8 cellular contexts compared by ENCODE assay signal in genomic region chr1:151006331-151007052, GRCh38. TPM values are rescaled to one million over a fixed set of nuclear protein-coding genes. Genes with fewer than 3 reads are reported as not detected.
DNase-seq lines count a peak whose midpoint lies in the region; ATAC-seq and TF ChIP-seq lines count a peak whose summit lies in the region.

Gene MINDY1, minus strand, starts transcription at chr1:151006902. Its CDS starts 4,285 bp downstream, at chr1:151002617.

- peaks cover 13% of the 10 kb centered on the region for H3K36me3 Mint-ChIP-seq in activated CD4-positive, alpha-beta T cell treated with anti-CD3 and anti-CD28 coated beads, Interleukin-2, amount 10 ng/mL, durations not matched to agents 7 days and 5 days (ENCODE audit: low read depth)

- ATAC-seq in HG03066 (IDR thresholded peaks at IDR 0.05; ENCODE audit: low read depth, unreplicated experiment) (peak; percentile 46), GM21529 (IDR thresholded peaks at IDR 0.05; ENCODE audit: unreplicated experiment) (no peak)

- H3K4me3 ChIP-seq in epithelial cell of proximal tubule (ENCODE audit: low read depth, low read length), result peak within 1 kb of the TSS; percentile 88

- no peaks in the 10 kb centered on the region for H3K27me3 Mint-ChIP-seq in activated CD4-positive, alpha-beta T cell treated with anti-CD3 and anti-CD28 coated beads, Interleukin-2, amount 10 ng/mL, durations not matched to agents 7 days and 5 days

- peak within 1 kb of the TSS; percentile 94 for H3K27ac Mint-ChIP-seq in activated CD4-positive, alpha-beta T cell treated with anti-CD3 and anti-CD28 coated beads, Interleukin-2, amount 10 ng/mL, durations not matched to agents 7 days and 5 days

- CTCF ChIA-PET in activated CD4-positive, alpha-beta T cell treated with anti-CD3 and anti-CD28 coated beads, Interleukin-2, amount 10 ng/mL, durations not matched to agents 7 days and 5 days (lab: Charles Lee), result interaction anchor here (0.6 to 4.3 kb wide), 21 partner anchors 11 to 521 kb away, joined by 3 to 41 read pairs (median 3); partner anchors contain the start of genes ANXA9, C1orf56, CDC42SE1 and CERS2

- H3K9me3 Mint-ChIP-seq in activated CD4-positive, alpha-beta T cell treated with anti-CD3 and anti-CD28 coated beads, Interleukin-2, amount 10 ng/mL, durations not matched to agents 7 days and 5 days, result no peaks in the 10 kb centered on the region

- H3K27ac ChIP-seq in substantia nigra (ENCODE audit: low read depth, low read length, poor library complexity, severe bottlenecking), result peak within 1 kb of the TSS; percentile 99

- peak; percentile 55 for TF ChIP-seq CTCF in epithelial cell of proximal tubule (conservative IDR thresholded peaks at IDR 0.05; ENCODE audit: low read depth, low read length)

- H3K4me1 Mint-ChIP-seq in activated CD4-positive, alpha-beta T cell treated with anti-CD3 and anti-CD28 coated beads, Interleukin-2, amount 10 ng/mL, durations not matched to agents 7 days and 5 days, result peaks cover 90% of the 10 kb centered on the region

- H3K4me3 Mint-ChIP-seq in activated CD4-positive, alpha-beta T cell treated with anti-CD3 and anti-CD28 coated beads, Interleukin-2, amount 10 ng/mL, durations not matched to agents 7 days and 5 days, result peak within 1 kb of the TSS; percentile 98

- POLR2A ChIA-PET in activated CD4-positive, alpha-beta T cell treated with anti-CD3 and anti-CD28 coated beads, Interleukin-2, amount 10 ng/mL, durations not matched to agents 7 days and 5 days (lab: Charles Lee), result interaction anchor here (0.9 kb wide), 1 partner anchor 33 kb away, joined by 3 read pairs; no protein-coding TSS in a partner anchor

- DNase-seq in Daoy (ENCODE audit: low read depth), result peak; percentile 86
- peak; percentile 75 to 80 for DNase-seq in NCI-H524 (lab: John Stamatoyannopoulos, UW)
- DNase-seq in activated CD4-positive, alpha-beta T cell treated with anti-CD3 and anti-CD28 coated beads, Interleukin-2, amount 10 ng/mL, durations not matched to agents 7 days and 5 days, result peak; percentile 49
- DNase-seq in epithelial cell of proximal tubule (ENCODE audit: low read depth), result peak; percentile 58
- DNase-seq in mesenteric fat pad (ENCODE audit: low spot score), result no peak
- peak; percentile 27 to 93 (median 75) for DNase-seq in substantia nigra (lab: John Stamatoyannopoulos, UW)

RNA-seq across cellular contexts. Expression of gene MINDY1, which starts in this region (rescaled TPM):
- total RNA-seq in Daoy (2014; rRNA removed; shearing (Covaris generic)), result 6.6 and 12.1 TPM in 2 replicates
- 10 to 100 TPM; 23.9 to 24.3 TPM for total RNA-seq in activated CD4-positive, alpha-beta T cell treated with anti-CD3 and anti-CD28 coated beads, Interleukin-2, amount 10 ng/mL, durations not matched to agents 7 days and 5 days
- 13.0 and 14.6 TPM in 2 replicates for total RNA-seq in epithelial cell of proximal tubule
- total RNA-seq in mesenteric fat pad, result 18.6 TPM
